In genomic region chr20:37350655-37351574, GRCh38 we compare ENCODE assay signal across 2 cellular contexts.
TF ChIP-seq lines count a peak whose summit lies in the region.

No MANE protein-coding gene starts in this region.

TF ChIP-seq in SK-N-SH, 30 proteins besides CTCF, POLR2A, EP300 and RAD21:
- TF ChIP-seq GATA2 (CRISPR knock-in tag; IDR thresholded peaks at IDR 0.05), result no peak
- no peak for TF ChIP-seq TCF12 (IDR thresholded peaks at IDR 0.05)
- TF ChIP-seq EZH2phosphoT487 (IDR thresholded peaks at IDR 0.05; ENCODE audit: borderline replicate concordance, low read depth), result no peak
- TF ChIP-seq NRF1 (IDR thresholded peaks at IDR 0.05; ENCODE audit: low read depth, low read length), result no peak
- no peak for TF ChIP-seq ZBTB33 (IDR thresholded peaks at IDR 0.05; ENCODE audit: borderline replicate concordance, low read depth)
- TF ChIP-seq SIN3A (IDR thresholded peaks at IDR 0.05; ENCODE audit: borderline replicate concordance, low read depth, low read length), result no peak
- TF ChIP-seq GABPA (IDR thresholded peaks at IDR 0.05; ENCODE audit: low read depth), result no peak
- TF ChIP-seq RXRA (IDR thresholded peaks at IDR 0.05; ENCODE audit: borderline replicate concordance, low read depth), result no peak
- no peak for TF ChIP-seq CHD2 (IDR thresholded peaks at IDR 0.05; ENCODE audit: low read length, partially characterized antibody)
- TF ChIP-seq TEAD4 (IDR thresholded peaks at IDR 0.05; ENCODE audit: borderline replicate concordance, insufficient read depth), result no peak
- no peak for TF ChIP-seq FOXM1 (IDR thresholded peaks at IDR 0.05; ENCODE audit: low read depth)
TF ChIP-seq in SK-N-SH: peak in this region for 0.

TF ChIP-seq in SK-N-SH treated with all-trans-retinoic acid at 6 μM for 48 hours, 23 proteins besides CTCF, POLR2A, EP300 and RAD21:
- TF ChIP-seq TSHZ2 (CRISPR knock-in tag; IDR thresholded peaks at IDR 0.05), result no peak
